Comparison of ENCODE assay signal across 8 cellular contexts in the genomic region with DNA sequence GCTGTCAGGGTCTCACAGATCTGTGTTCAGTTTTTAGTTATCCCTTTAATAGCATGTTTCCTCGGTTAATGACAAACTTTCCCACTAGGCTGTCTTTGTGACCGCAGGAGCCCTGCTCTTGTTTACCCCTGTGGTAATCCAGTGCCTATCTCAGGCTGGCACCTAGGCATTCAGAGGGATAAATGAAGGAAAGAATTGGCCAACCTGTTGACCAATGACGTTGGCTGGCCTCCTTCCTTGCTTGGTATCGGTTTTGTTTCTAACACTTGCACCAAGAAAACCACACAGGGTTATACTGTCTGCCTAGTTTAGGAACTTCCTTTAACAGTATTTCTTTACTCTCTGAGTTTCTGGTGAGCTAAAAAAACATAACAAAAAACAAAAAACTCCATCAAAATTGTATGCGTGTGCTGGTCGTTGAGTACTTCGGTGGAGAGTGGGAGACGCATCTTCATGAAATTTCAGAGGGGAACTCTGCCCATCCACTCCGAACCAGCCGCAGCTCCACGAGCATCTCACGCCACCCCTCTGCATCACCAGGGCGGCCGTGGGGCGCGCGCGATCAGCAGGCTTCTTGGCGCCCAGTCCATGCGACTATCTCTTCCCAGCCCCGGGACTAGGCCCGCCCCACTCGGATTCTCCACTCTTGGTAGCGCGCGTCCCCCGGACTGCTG. TPM values are rescaled to one million over a fixed set of nuclear protein-coding genes. Genes with fewer than 3 reads are reported as not detected.
DNase-seq lines count a peak whose midpoint lies in the region; ATAC-seq and TF ChIP-seq lines count a peak whose summit lies in the region.

No MANE protein-coding gene starts in this region.

- H3K4me3 ChIP-seq in DND-41 (ENCODE audit: low read depth in 1 of 2, low read length in 2 of 2), result peak overlapping the region; percentile 22 to 92; a peak in 3 of 4 replicates
- peak overlapping the region; percentile 57 for H3K4me3 ChIP-seq in HL-60 (replicated peaks; ENCODE audit: insufficient read depth, low read length)
- H3K4me3 ChIP-seq in iPS-11a (ENCODE audit: low read depth, low read length), result peak overlapping the region; percentile 67
- H3K4me3 ChIP-seq in skeletal muscle satellite cell (ENCODE audit: low read length), result peak overlapping the region; percentile 93

- H4K20me1 ChIP-seq in DND-41 (ENCODE audit: insufficient read depth, low read length), result no peaks in the 10 kb centered on the region

- H3K9ac ChIP-seq in DND-41 (ENCODE audit: low read depth, low read length), result peak overlapping the region; percentile 84
- peak overlapping the region; percentile 85 for H3K9ac ChIP-seq in skeletal muscle satellite cell (ENCODE audit: low read depth, low read length)

- peaks cover 3% of the 10 kb centered on the region for H3K36me3 Mint-ChIP-seq in activated naive CD8-positive, alpha-beta T cell treated with anti-CD3 and anti-CD28 coated beads, Interleukin-2, amount 50 U/mL, for 24 hours (ENCODE audit: low read depth)

- TF ChIP-seq CTCF in DND-41 (IDR thresholded peaks at IDR 0.05; ENCODE audit: borderline replicate concordance, extremely low read depth, low read length, poor library complexity, severe bottlenecking) (no peak), HL-60 (IDR thresholded peaks at IDR 0.05; ENCODE audit: insufficient read depth, low read length) (no peak)

- H3K36me3 ChIP-seq in DND-41 (ENCODE audit: insufficient read depth, low read length) (no peaks in the 10 kb centered on the region), skeletal muscle satellite cell (ENCODE audit: insufficient read depth, low read length) (no peaks in the 10 kb centered on the region)

- peak overlapping the region; percentile 64 for H3K27ac ChIP-seq in DND-41 (ENCODE audit: low read length)
- peak overlapping the region; percentile 34; the same call in 1 of the 2 replicates for H3K27ac ChIP-seq in HL-60 (replicated peaks)

- peak overlapping the region; percentile 87 for H3K27ac Mint-ChIP-seq in activated naive CD8-positive, alpha-beta T cell treated with anti-CD3 and anti-CD28 coated beads, Interleukin-2, amount 50 U/mL, for 24 hours

- H3K9me3 ChIP-seq in DND-41 (ENCODE audit: insufficient read depth, low read length, severe bottlenecking), result no peaks in the 10 kb centered on the region
- no peaks in the 10 kb centered on the region for H3K9me3 ChIP-seq in skeletal muscle satellite cell (replicated peaks; ENCODE audit: low read length)

- peaks cover 25% of the 10 kb centered on the region for H3K4me1 ChIP-seq in DND-41 (ENCODE audit: insufficient read depth, low read length)
- H3K4me1 ChIP-seq in skeletal muscle satellite cell (ENCODE audit: control insufficient read depth, insufficient read depth, low read length), result peaks cover 44% of the 10 kb centered on the region

- peak overlapping the region; percentile 96 for H3K4me2 ChIP-seq in DND-41 (ENCODE audit: insufficient read depth, low read length)
- peak overlapping the region; percentile 84 for H3K4me2 ChIP-seq in skeletal muscle satellite cell (ENCODE audit: low read length)

- no peaks in the 10 kb centered on the region for H3K27me3 Mint-ChIP-seq in activated naive CD8-positive, alpha-beta T cell treated with anti-CD3 and anti-CD28 coated beads, Interleukin-2, amount 50 U/mL, for 24 hours

- ATAC-seq in DND-41 (ENCODE audit: insufficient read depth, low read depth), result peak; percentile 51
- ATAC-seq in GM21423 (IDR thresholded peaks at IDR 0.05; ENCODE audit: unreplicated experiment), result peak; percentile 41
- ATAC-seq in activated naive CD8-positive, alpha-beta T cell treated with anti-CD3 and anti-CD28 coated beads, Interleukin-2, amount 50 U/mL, for 24 hours, result peak; percentile 35

- H3K4me1 Mint-ChIP-seq in activated naive CD8-positive, alpha-beta T cell treated with anti-CD3 and anti-CD28 coated beads, Interleukin-2, amount 50 U/mL, for 24 hours, result peaks cover 71% of the 10 kb centered on the region

- no peaks in the 10 kb centered on the region for H3K79me2 ChIP-seq in DND-41 (ENCODE audit: insufficient read depth, low read length)

- H3K4me3 Mint-ChIP-seq in activated naive CD8-positive, alpha-beta T cell treated with anti-CD3 and anti-CD28 coated beads, Interleukin-2, amount 50 U/mL, for 24 hours, result peak overlapping the region; percentile 83

- peaks cover 3% of the 10 kb centered on the region for H3K27me3 ChIP-seq in DND-41 (ENCODE audit: insufficient read depth, low read length, poor library complexity)
- H3K27me3 ChIP-seq in HL-60 (ENCODE audit: insufficient read depth, poor library complexity, severe bottlenecking), result peaks cover 11% of the 10 kb centered on the region
- no peaks in the 10 kb centered on the region for H3K27me3 ChIP-seq in skeletal muscle satellite cell (ENCODE audit: control insufficient read depth, insufficient read depth, low read length)

- H3K9me3 Mint-ChIP-seq in activated naive CD8-positive, alpha-beta T cell treated with anti-CD3 and anti-CD28 coated beads, Interleukin-2, amount 50 U/mL, for 24 hours, result no peaks in the 10 kb centered on the region

- DNase-seq in DND-41 (no peak), HL-60 (ENCODE audit: low read depth in 1 of 2, low spot score in 1 of 2) (peak in 1 of 2 experiments; percentile 56), GM19240 (ENCODE audit: insufficient read length, low spot score) (no peak), mesenteric fat pad (ENCODE audit: low spot score) (no peak)
- DNase-seq in activated naive CD8-positive, alpha-beta T cell treated with anti-CD3 and anti-CD28 coated beads, Interleukin-2, amount 50 U/mL, for 24 hours, result no peak

- H2AFZ ChIP-seq in DND-41 (ENCODE audit: low read depth, low read length), result peak overlapping the region; percentile 97

RNA-seq across cellular contexts. Expression of gene ENDOD1, which starts 0.6 kb away (rescaled TPM):
- 38.0 and 43.9 TPM in 2 replicates for total RNA-seq in skeletal muscle satellite cell (2012; rRNA removed)
- 16.8 TPM for total RNA-seq in mesenteric fat pad

RNA-seq across cellular contexts. Expression of gene SRSF8, which starts 22.4 kb away (rescaled TPM):
- 18.3 and 18.8 TPM in 2 replicates for total RNA-seq in skeletal muscle satellite cell (2012; rRNA removed)
- 32.7 TPM for total RNA-seq in mesenteric fat pad

RNA-seq across cellular contexts. Expression of gene KDM4F, which starts 39.9 kb away (rescaled TPM):
- total RNA-seq in skeletal muscle satellite cell (2012; rRNA removed), result not detected in 2 replicates
- not detected for total RNA-seq in mesenteric fat pad
